19 cellular contexts compared by ENCODE assay signal in the genomic region with DNA sequence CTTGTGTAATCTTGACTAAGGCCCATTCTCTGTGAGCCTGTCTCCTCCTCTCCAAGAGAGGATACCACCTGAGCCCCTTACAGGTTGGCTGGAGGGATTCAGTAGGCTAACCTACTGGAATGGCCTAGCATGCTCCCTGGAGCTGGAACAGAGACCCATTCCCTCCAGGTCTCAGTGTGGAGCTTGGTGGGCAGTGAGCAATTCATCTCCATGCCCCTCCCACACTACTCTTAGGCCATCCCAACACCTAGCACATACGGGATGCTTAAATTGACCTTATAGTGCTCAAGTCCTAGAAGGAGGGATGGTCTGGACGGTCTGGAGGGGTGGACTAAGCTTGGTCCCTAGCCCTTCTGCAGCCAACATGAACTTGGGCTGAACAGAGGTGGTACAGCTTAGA.
A peak's percentile ranks its signal among the peaks of the same experiment; 100 is the strongest.
DNase-seq lines count a peak whose midpoint lies in the region; ATAC-seq and TF ChIP-seq lines count a peak whose summit lies in the region.
"Had no signal": no experiment of that assay in that cellular context is flagged by ENCODE, and none has a peak within 500 bp of the region (broad histone marks: within the 10 kb centered on the region; RNA-seq: fewer than 3 reads in every experiment).

No MANE protein-coding gene starts in this region.

- peaks cover 18% of the 10 kb centered on the region for H3K4me1 Mint-ChIP-seq in stimulated activated memory B cell treated with anti-CD40 and anti-IgM and Interleukin-4, amounts not matched to agents 10 μg/mL and 1 μg/mL and 100 μg/mL, for 72 hours

- no peaks in the 10 kb centered on the region for H3K4me1 ChIP-seq in uterus

- ATAC-seq in Right ventricle myocardium inferior (no peak), GM18517 (IDR thresholded peaks at IDR 0.05; ENCODE audit: unreplicated experiment) (no peak)
- ATAC-seq in stimulated activated memory B cell treated with anti-CD40 and anti-IgM and Interleukin-4, amounts not matched to agents 10 μg/mL and 1 μg/mL and 100 μg/mL, for 72 hours: peak; percentile 39
- ATAC-seq: CD8-positive, alpha-beta T cell; GM12878; GM23338; HCT116 had no signal

- DNase-seq in cardiac septum (ENCODE audit: low spot score) (peak; percentile 47), Right ventricle myocardium inferior (ENCODE audit: missing footprints) (no peak), mesenteric fat pad (ENCODE audit: low spot score) (peak; percentile 41), uterus (no peak)
- DNase-seq: CD8-positive, alpha-beta T cell; COR-L47; DMS 273 treated with DMSO at 0.1 percent for 48 hours; DMS53; DND-41; EL; H7; HFFc6 had no signal

- no peaks in the 10 kb centered on the region for H3K9me3 ChIP-seq in uterus

- H3K27me3 Mint-ChIP-seq in stimulated activated memory B cell treated with anti-CD40 and anti-IgM and Interleukin-4, amounts not matched to agents 10 μg/mL and 1 μg/mL and 100 μg/mL, for 72 hours: no peaks in the 10 kb centered on the region
- H3K27me3 Mint-ChIP-seq: B cell had no signal

- no peak overlapping the region for H3K27ac Mint-ChIP-seq in stimulated activated memory B cell treated with anti-CD40 and anti-IgM and Interleukin-4, amounts not matched to agents 10 μg/mL and 1 μg/mL and 100 μg/mL, for 72 hours
- H3K27ac Mint-ChIP-seq: B cell; CD8-positive, alpha-beta T cell; GM23338; HFFc6 had no signal

- peaks cover 4% of the 10 kb centered on the region for H3K9me3 Mint-ChIP-seq in stimulated activated memory B cell treated with anti-CD40 and anti-IgM and Interleukin-4, amounts not matched to agents 10 μg/mL and 1 μg/mL and 100 μg/mL, for 72 hours
- H3K9me3 Mint-ChIP-seq: CD8-positive, alpha-beta T cell; GM23338; HFFc6 had no signal

- no peaks in the 10 kb centered on the region for H3K36me3 ChIP-seq in uterus

- no peak for TF ChIP-seq CTCF in uterus (IDR thresholded peaks at IDR 0.05)

- no peaks in the 10 kb centered on the region for H3K27me3 ChIP-seq in uterus
- H3K27me3 ChIP-seq: BLaER1 treated with 17β-estradiol and CSF1 and Interleukin-3, amounts not matched to agents 10 nM and 100 nM had no signal

- intact Hi-C loops in cardiac septum (cut with DNase I) (no loop called here), Right ventricle myocardium inferior (cut with DNase I) (no loop called here), uterus (cut with DNase I; ENCODE audit: low total_unique reads) (no loop called here)

- no peak overlapping the region for H3K4me3 ChIP-seq in uterus
- H3K4me3 ChIP-seq: BLaER1 treated with 17β-estradiol and CSF1 and Interleukin-3, amounts not matched to agents 10 nM and 100 nM; GM12878; GM23338 had no signal

- TF ChIP-seq POLR2A in uterus (IDR thresholded peaks at IDR 0.05): no peak

- no peak overlapping the region for H3K27ac ChIP-seq in uterus
- H3K27ac ChIP-seq: BLaER1 treated with 17β-estradiol and CSF1 and Interleukin-3, amounts not matched to agents 10 nM and 100 nM had no signal

- peaks cover 75% of the 10 kb centered on the region for H3K36me3 Mint-ChIP-seq in stimulated activated memory B cell treated with anti-CD40 and anti-IgM and Interleukin-4, amounts not matched to agents 10 μg/mL and 1 μg/mL and 100 μg/mL, for 72 hours

- H3K4me3 Mint-ChIP-seq in stimulated activated memory B cell treated with anti-CD40 and anti-IgM and Interleukin-4, amounts not matched to agents 10 μg/mL and 1 μg/mL and 100 μg/mL, for 72 hours: no peak overlapping the region
- H3K4me3 Mint-ChIP-seq: B cell; CD8-positive, alpha-beta T cell; GM23338; HFFc6 had no signal

Comparison
In these comparisons a context has a peak if more than half of its experiments do, and no peak if none do; other contexts are left out.
1. DNase-seq: peak in cardiac septum (single experiment) and mesenteric fat pad (single experiment); none in Right ventricle myocardium inferior (single experiment) and uterus (0 of 2).